In genomic region chr18:570256-570655, GRCh38 we compare ENCODE assay signal across 1 cellular context.
TF ChIP-seq lines count a peak whose summit lies in the region.

No MANE protein-coding gene starts in this region.

TF ChIP-seq in HepG2, 621 proteins besides CTCF, POLR2A, EP300 and RAD21:
- TF ChIP-seq ZMYM3 (CRISPR knock-in tag; IDR thresholded peaks at IDR 0.05) (0 out of 2 replicates have a peak, but pooled peaks have one; percentile 21), ZNF556 (CRISPR knock-in tag; IDR thresholded peaks at IDR 0.05; ENCODE audit: borderline replicate concordance) (no peak), ZNF770 (CRISPR knock-in tag; IDR thresholded peaks at IDR 0.05) (peak; percentile 77)
